In the genomic region with DNA sequence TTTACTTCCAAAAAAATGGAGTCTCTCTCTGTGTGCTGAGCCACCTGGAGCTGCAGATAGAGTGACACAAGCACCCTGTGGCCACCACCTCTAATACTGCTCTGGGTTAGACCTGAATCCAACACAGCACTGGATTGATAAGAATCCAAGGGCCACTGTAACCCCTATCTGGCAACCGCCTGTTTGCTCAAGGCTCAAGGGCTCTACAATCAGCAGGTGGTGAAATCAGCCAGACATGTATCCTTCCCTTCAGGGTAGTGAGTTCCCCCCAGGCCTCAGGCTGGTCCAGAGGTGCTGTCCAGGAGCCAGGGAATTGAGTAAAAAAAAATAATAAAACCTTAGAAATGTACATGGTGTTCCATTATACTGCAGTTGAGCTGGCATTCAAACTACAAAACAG, we compare ENCODE assay signal across 20 cellular contexts.
A peak's percentile ranks its signal among the peaks of the same experiment; 100 is the strongest.
DNase-seq lines count a peak whose midpoint lies in the region; ATAC-seq, FAIRE-seq and TF ChIP-seq lines count a peak whose summit lies in the region.
"Had no signal": no experiment of that assay in that cellular context is flagged by ENCODE, and none has a peak within 500 bp of the region (broad histone marks: within the 10 kb centered on the region; RNA-seq: fewer than 3 reads in every experiment).

No MANE protein-coding gene starts in this region.

- TF ChIP-seq POLR2A in HepG2 (IDR thresholded peaks at IDR 0.05; ENCODE audit: insufficient read depth in 1 of 2, low read depth in 2 of 2, low read length in 2 of 2) (no peak), right lobe of liver (IDR thresholded peaks at IDR 0.05) (no peak)

- no peak overlapping the region for H3K9ac ChIP-seq in HepG2 (ENCODE audit: insufficient read depth, low read depth, low read length)
- H3K9ac ChIP-seq: BLaER1 had no signal

- DNase-seq in NCI-H1417 (lab: John Stamatoyannopoulos, UW) (peak in 2 of 3 experiments; percentile 7 to 20), NCI-H1417 treated with DMSO at 0.1 percent for 48 hours (lab: John Stamatoyannopoulos, UW) (no peak), HepG2 (ENCODE audit: low spot score) (no peak), right lobe of liver (no peak), NCI-H510A treated with DMSO at 0.1 percent for 48 hours (lab: John Stamatoyannopoulos, UW) (peak; percentile 45), upper lobe of right lung (no peak), HT-29 (ENCODE audit: low spot score) (no peak)
- DNase-seq: 8988T; AML-193; CD8-positive, alpha-beta memory T cell; DMS 273 treated with DMSO at 0.1 percent for 48 hours; DMS79 treated with DMSO at 0.1 percent for 48 hours; EL had no signal

- POLR2A ChIA-PET in HepG2 (lab: Yijun Ruan, JAX): no interaction called here

- no peak overlapping the region for H3K27ac ChIP-seq in HepG2 (ENCODE audit: extremely low read length, insufficient read depth, low read length)
- no peak overlapping the region for H3K27ac ChIP-seq in right lobe of liver
- no peak overlapping the region for H3K27ac ChIP-seq in upper lobe of right lung
- H3K27ac ChIP-seq: BLaER1 had no signal

- H3K4me1 ChIP-seq in HepG2 (ENCODE audit: insufficient read depth, low read length) (peaks cover 12% of the 10 kb centered on the region; the same call in 1 of the 2 replicates), right lobe of liver (no peaks in the 10 kb centered on the region), upper lobe of right lung (no peaks in the 10 kb centered on the region)
- H3K4me1 ChIP-seq: BLaER1, HAP-1 had no signal

- H3K36me3 ChIP-seq in HepG2 (replicated peaks in 1 of 2; ENCODE audit: control insufficient read depth in 1 of 2, insufficient read depth in 2 of 2, low read length in 2 of 2) (no peaks in the 10 kb centered on the region), right lobe of liver (no peaks in the 10 kb centered on the region), upper lobe of right lung (no peaks in the 10 kb centered on the region)
- H3K36me3 ChIP-seq: BLaER1, HAP-1 had no signal

- no peaks in the 10 kb centered on the region for H3K27me3 ChIP-seq in HepG2 (ENCODE audit: control insufficient read depth in 1 of 2, insufficient read depth in 2 of 2, low read length in 2 of 2)
- H3K27me3 ChIP-seq in right lobe of liver: no peaks in the 10 kb centered on the region
- no peaks in the 10 kb centered on the region for H3K27me3 ChIP-seq in upper lobe of right lung
- H3K27me3 ChIP-seq: BLaER1 had no signal

- H2AFZ ChIP-seq in HepG2 (ENCODE audit: low read length): no peak overlapping the region

- CTCF ChIA-PET in HepG2 (lab: Yijun Ruan, JAX; ENCODE audit: low intra/inter-chr PET ratio, low total read pairs): no interaction called here

- H3K4me3 ChIP-seq in HepG2 (replicated peaks in 1 of 3; ENCODE audit: insufficient read depth in 1 of 3, low read depth in 2 of 3, low read length in 3 of 3) (no peak overlapping the region), right lobe of liver (no peak overlapping the region), upper lobe of right lung (no peak overlapping the region)
- H3K4me3 ChIP-seq: BLaER1, HAP-1 had no signal

- FAIRE-seq in HepG2 (lab: Jason Lieb, UNC): no peak
- FAIRE-seq: G401.6, GM12891, H1, HTR-8/SVneo had no signal

- no peak overlapping the region for H3K4me2 ChIP-seq in HepG2 (ENCODE audit: low read depth, low read length)
- H3K4me2 ChIP-seq: BLaER1 had no signal

- in situ Hi-C loops in HepG2 (cut with HindIII; ENCODE audit: extremely low pct_ligation_motif_present, low pct_unique_long_range_greater_than_20kb): no loop called here

- TF ChIP-seq CTCF in HepG2 (CRISPR knock-in tag; IDR thresholded peaks at IDR 0.05): no peak
- no peak for TF ChIP-seq CTCF in right lobe of liver (IDR thresholded peaks at IDR 0.05)
- TF ChIP-seq CTCF in upper lobe of right lung (IDR thresholded peaks at IDR 0.05): no peak

- intact Hi-C loops in HepG2 (cut with micrococcal nuclease; ENCODE audit: unreplicated experiment) (no loop called here), right lobe of liver (cut with DNase I) (no loop called here), upper lobe of right lung (cut with DNase I) (no loop called here)

- H3K79me2 ChIP-seq in HepG2 (ENCODE audit: insufficient read depth, low read length): no peaks in the 10 kb centered on the region

- no peak for TF ChIP-seq RAD21 in HepG2 (CRISPR knock-in tag; IDR thresholded peaks at IDR 0.05)

- peak; percentile 69 for ATAC-seq in HepG2
- ATAC-seq in right lobe of liver: no peak
- ATAC-seq in upper lobe of right lung: peak; percentile 53
- no peak for ATAC-seq in GM19351 (IDR thresholded peaks at IDR 0.05; ENCODE audit: unreplicated experiment)

- TF ChIP-seq EP300 in HepG2 (IDR thresholded peaks at IDR 0.05; ENCODE audit: low read depth in 2 of 2, low read length in 2 of 2) (no peak), HepG2 (CRISPR knock-in tag; IDR thresholded peaks at IDR 0.05; ENCODE audit: borderline replicate concordance) (no peak)

- H4K20me1 ChIP-seq in HepG2 (ENCODE audit: insufficient read depth, low read length): no peaks in the 10 kb centered on the region
- H4K20me1 ChIP-seq: BLaER1 had no signal

- WGBS in HepG2 (ENCODE audit: low lambda C conversion rate): 0% methylated on average over 1 of the region's 1 CpG
- WGBS in right lobe of liver (ENCODE audit: insufficient coverage, low coverage, low lambda C conversion rate, missing lambda C conversion rate): 100% methylated on average over 1 of the region's 1 CpG

- BruUV-seq in HepG2 (replicated peaks; lab: Mats Ljungman, UMichigan): no TSS peak

- no peaks in the 10 kb centered on the region for H3K9me3 ChIP-seq in HepG2 (ENCODE audit: low read length)
- H3K9me3 ChIP-seq in right lobe of liver: no peaks in the 10 kb centered on the region
- no peaks in the 10 kb centered on the region for H3K9me3 ChIP-seq in upper lobe of right lung
- H3K9me3 ChIP-seq: BLaER1, HAP-1 had no signal

TF ChIP-seq in HepG2, 621 proteins besides CTCF, POLR2A, EP300 and RAD21 (continues in another document):
- TF ChIP-seq, protein P1, sequence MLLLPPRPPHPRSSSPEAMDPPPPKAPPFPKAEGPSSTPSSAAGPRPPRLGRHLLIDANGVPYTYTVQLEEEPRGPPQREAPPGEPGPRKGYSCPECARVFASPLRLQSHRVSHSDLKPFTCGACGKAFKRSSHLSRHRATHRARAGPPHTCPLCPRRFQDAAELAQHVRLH (CRISPR knock-in tag; IDR thresholded peaks at IDR 0.05; ENCODE audit: borderline replicate concordance, low read depth): no peak
- no peak for TF ChIP-seq ATF1 (CRISPR knock-in tag; IDR thresholded peaks at IDR 0.05)
- TF ChIP-seq, protein P2, sequence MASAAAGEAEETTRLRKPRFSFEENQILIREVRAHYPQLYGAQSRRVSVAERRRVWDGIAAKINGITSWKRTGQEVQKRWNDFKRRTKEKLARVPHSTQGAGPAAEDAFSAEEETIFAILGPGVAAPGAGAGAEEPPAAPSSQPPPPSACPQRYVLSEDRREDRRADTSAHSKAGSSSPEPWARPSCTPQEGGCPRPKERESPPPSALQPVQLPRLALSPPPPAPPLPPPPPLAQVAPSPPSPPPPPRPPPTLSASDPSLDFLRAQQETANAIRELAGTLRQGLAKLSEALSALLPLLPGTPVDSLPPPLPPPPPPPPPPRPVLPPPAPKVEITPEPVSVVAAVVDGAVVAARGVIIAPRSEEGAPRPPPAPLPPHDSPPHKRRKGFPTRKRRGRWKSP (CRISPR knock-in tag; IDR thresholded peaks at IDR 0.05): no peak
- TF ChIP-seq ZMYM2 (CRISPR knock-in tag; IDR thresholded peaks at IDR 0.05): no peak
- no peak for TF ChIP-seq TAF15 (IDR thresholded peaks at IDR 0.05; ENCODE audit: low read depth, low read length, poor library complexity, severe bottlenecking)
- no peak for TF ChIP-seq POLR2AphosphoS2 (IDR thresholded peaks at IDR 0.05; ENCODE audit: low read depth, low read length)
- TF ChIP-seq, protein P3, sequence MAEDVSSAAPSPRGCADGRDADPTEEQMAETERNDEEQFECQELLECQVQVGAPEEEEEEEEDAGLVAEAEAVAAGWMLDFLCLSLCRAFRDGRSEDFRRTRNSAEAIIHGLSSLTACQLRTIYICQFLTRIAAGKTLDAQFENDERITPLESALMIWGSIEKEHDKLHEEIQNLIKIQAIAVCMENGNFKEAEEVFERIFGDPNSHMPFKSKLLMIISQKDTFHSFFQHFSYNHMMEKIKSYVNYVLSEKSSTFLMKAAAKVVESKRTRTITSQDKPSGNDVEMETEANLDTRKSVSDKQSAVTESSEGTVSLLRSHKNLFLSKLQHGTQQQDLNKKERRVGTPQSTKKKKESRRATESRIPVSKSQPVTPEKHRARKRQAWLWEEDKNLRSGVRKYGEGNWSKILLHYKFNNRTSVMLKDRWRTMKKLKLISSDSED (CRISPR knock-in tag; IDR thresholded peaks at IDR 0.05): no peak
- no peak for TF ChIP-seq ZNF530 (CRISPR knock-in tag; IDR thresholded peaks at IDR 0.05; ENCODE audit: low read depth)
- TF ChIP-seq, protein P4, sequence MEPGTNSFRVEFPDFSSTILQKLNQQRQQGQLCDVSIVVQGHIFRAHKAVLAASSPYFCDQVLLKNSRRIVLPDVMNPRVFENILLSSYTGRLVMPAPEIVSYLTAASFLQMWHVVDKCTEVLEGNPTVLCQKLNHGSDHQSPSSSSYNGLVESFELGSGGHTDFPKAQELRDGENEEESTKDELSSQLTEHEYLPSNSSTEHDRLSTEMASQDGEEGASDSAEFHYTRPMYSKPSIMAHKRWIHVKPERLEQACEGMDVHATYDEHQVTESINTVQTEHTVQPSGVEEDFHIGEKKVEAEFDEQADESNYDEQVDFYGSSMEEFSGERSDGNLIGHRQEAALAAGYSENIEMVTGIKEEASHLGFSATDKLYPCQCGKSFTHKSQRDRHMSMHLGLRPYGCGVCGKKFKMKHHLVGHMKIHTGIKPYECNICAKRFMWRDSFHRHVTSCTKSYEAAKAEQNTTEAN (CRISPR knock-in tag; conservative IDR thresholded peaks at IDR 0.05): no peak

Comparison
In these comparisons a context has a peak if more than half of its experiments do, and no peak if none do; other contexts are left out.
1. DNase-seq: peak in NCI-H1417 (2 of 3) and NCI-H510A treated with DMSO at 0.1 percent for 48 hours (single experiment); none in NCI-H1417 treated with DMSO at 0.1 percent for 48 hours (single experiment), HepG2 (single experiment), right lobe of liver (0 of 3), upper lobe of right lung (single experiment) and HT-29 (single experiment).
2. ATAC-seq: peak in HepG2 (single experiment) and upper lobe of right lung (single experiment); none in right lobe of liver (0 of 4) and GM19351 (single experiment).